Comparison of ENCODE assay signal across 7 cellular contexts in genomic region chr13:27170521-27171243, GRCh38. TPM values are rescaled to one million over a fixed set of nuclear protein-coding genes. Genes with fewer than 3 reads are reported as not detected.
A peak's percentile ranks its signal among the peaks of the same experiment; 100 is the strongest.
DNase-seq lines count a peak whose midpoint lies in the region; ATAC-seq and TF ChIP-seq lines count a peak whose summit lies in the region.

No MANE protein-coding gene starts in this region.

- H3K4me1 ChIP-seq in SJCRH30: peaks cover 8% of the 10 kb centered on the region; the same call in 1 of the 2 replicates
- peaks cover 0 to 31% of the 10 kb centered on the region in 2 donors for H3K4me1 ChIP-seq in adrenal gland (replicated peaks in 1 of 2)
- H3K4me1 ChIP-seq in right cardiac atrium (ENCODE audit: control insufficient read depth, insufficient read depth, low read length): peaks cover 6% of the 10 kb centered on the region

- TF ChIP-seq CTCF in adrenal gland (IDR thresholded peaks at IDR 0.05): no peak

- intact Hi-C loops in adrenal gland (cut with DNase I) (loop anchor here in 1 of 2 donors (5.0 to 10.0 kb wide), 2 partner anchors 74 to 183 kb away; no protein-coding TSS in a partner anchor), right cardiac atrium (cut with DNase I) (loop anchor here in 2 of 4 donors (5.0 to 10.0 kb wide), 3 partner anchors 74 to 186 kb away; partner anchors contain the start of gene RPL21 (in 1 of the 2))

- ATAC-seq in GM18909 (IDR thresholded peaks at IDR 0.05; ENCODE audit: poor library complexity, unreplicated experiment): peak; percentile 5
- peak; percentile 1 for ATAC-seq in HG03469 (IDR thresholded peaks at IDR 0.05; ENCODE audit: unreplicated experiment)
- ATAC-seq in right cardiac atrium: peak in 1 of 2 donors; percentile 5

- H3K27me3 ChIP-seq in SJCRH30: no peaks in the 10 kb centered on the region
- no peaks in the 10 kb centered on the region for H3K27me3 ChIP-seq in adrenal gland
- H3K27me3 ChIP-seq in right cardiac atrium (ENCODE audit: control insufficient read depth, insufficient read depth): no peaks in the 10 kb centered on the region

- no peaks in the 10 kb centered on the region for H3K9me3 ChIP-seq in SJCRH30 (replicated peaks)
- H3K9me3 ChIP-seq in adrenal gland (replicated peaks in 1 of 3): no peaks in the 10 kb centered on the region
- H3K9me3 ChIP-seq in right cardiac atrium (ENCODE audit: control insufficient read depth, low read length): no peaks in the 10 kb centered on the region

- H3K27ac ChIP-seq in SJCRH30 (peak overlapping the region; percentile 26; the same call in 1 of the 2 replicates), adrenal gland (peak overlapping the region in 4 of 5 donors; percentile 24 to 96 (median 86)), right cardiac atrium (ENCODE audit: low read length) (peak overlapping the region; percentile 79)

- DNase-seq in SJCRH30: peak; percentile 58 to 64
- peak; percentile 31 to 68 (median 45) for DNase-seq in adrenal gland
- DNase-seq in right cardiac atrium: peak; percentile 39 to 76 (median 73)
- peak; percentile 20 for DNase-seq in putamen (ENCODE audit: low spot score)
- no peak for DNase-seq in ureter (ENCODE audit: low spot score)

- H3K36me3 ChIP-seq in SJCRH30 (no peaks in the 10 kb centered on the region), adrenal gland (replicated peaks in 1 of 2) (no peaks in the 10 kb centered on the region)

- TF ChIP-seq POLR2A in adrenal gland (IDR thresholded peaks at IDR 0.05): peak in 1 of 2 donors; percentile 30

- H3K4me3 ChIP-seq in SJCRH30 (peak overlapping the region; percentile 78), adrenal gland (peak overlapping the region; percentile 18 to 94 (median 46)), right cardiac atrium (ENCODE audit: low read length) (peak overlapping the region; percentile 93)

- 1 to 3% (median 2%) methylated on average over 18 to 56 of the region's 56 CpGs for WGBS in adrenal gland, 4 donors
- WGBS in right cardiac atrium: 1% methylated on average over 56 of the region's 56 CpGs

RNA-seq across cellular contexts. Expression of gene USP12, which starts 0.9 kb away (rescaled TPM):
- total RNA-seq in SJCRH30 (2014; rRNA removed; shearing (Covaris generic)): 32.0 and 34.2 TPM in 2 replicates
- total RNA-seq in adrenal gland: 10 to 100 TPM in 6 of 8 donors, 1 to 10 TPM in 2; 4.6 to 20.0 (median 13.3) TPM
- 10 to 100 TPM in 1 of 3 donors, 1 to 10 TPM in 2; 5.1 to 20.3 (median 7.5) TPM for polyA plus RNA-seq in adrenal gland
- total RNA-seq in right cardiac atrium: 10 to 100 TPM; 16.6 to 19.3 (median 18.4) TPM
- 5.4 TPM for polyA plus RNA-seq in right cardiac atrium
- 25.5 TPM for total RNA-seq in ureter

Comparison
In these comparisons a context has a peak if more than half of its experiments do, and no peak if none do; other contexts are left out.
1. H3K27ac ChIP-seq: peak in every context shown above with its lines; median percentile 86 in adrenal gland; 79 in right cardiac atrium; 26 in SJCRH30.